In genomic region chr5:144191998-144192397, GRCh38 we compare ENCODE assay signal across 9 cellular contexts. TPM values are rescaled to one million over a fixed set of nuclear protein-coding genes. Genes with fewer than 3 reads are reported as not detected.
DNase-seq lines count a peak whose midpoint lies in the region; ATAC-seq and TF ChIP-seq lines count a peak whose summit lies in the region.
"Had no signal": no experiment of that assay in that cellular context is flagged by ENCODE, and none has a peak within 500 bp of the region (broad histone marks: within the 10 kb centered on the region; RNA-seq: fewer than 3 reads in every experiment).

No MANE protein-coding gene starts in this region.

- CTCF ChIA-PET in activated naive CD4-positive, alpha-beta T cell treated with anti-CD3 and anti-CD28 coated beads for 36 hours (lab: Charles Lee), result interaction anchor here (0.6 to 3.8 kb wide), 9 partner anchors 11 to 1191 kb away, joined by 3 to 40 read pairs (median 4); partner anchors contain the start of genes KCTD16 and YIPF5

- H3K9me3 Mint-ChIP-seq in activated naive CD4-positive, alpha-beta T cell treated with anti-CD3 and anti-CD28 coated beads for 36 hours, result no peaks in the 10 kb centered on the region
- no peaks in the 10 kb centered on the region for H3K9me3 Mint-ChIP-seq in osteocyte (ENCODE audit: unreplicated experiment)
- H3K9me3 Mint-ChIP-seq: IgD-negative memory B cell had no signal

- intact Hi-C loops in activated naive CD4-positive, alpha-beta T cell treated with anti-CD3 and anti-CD28 coated beads for 36 hours (cut with micrococcal nuclease), result loop anchor here (1.0 to 2.0 kb wide), 12 partner anchors 22 to 1991 kb away; partner anchors contain the start of genes KCTD16, LARS1 and YIPF5

- DNase-seq in activated naive CD4-positive, alpha-beta T cell treated with anti-CD3 and anti-CD28 coated beads for 36 hours, result peak; percentile 50
- DNase-seq in activated naive CD4-positive, alpha-beta T cell treated with anti-CD3 and anti-CD28 coated beads, Interleukin-2, amount 50 U/mL, for 16 hours, result no peak
- DNase-seq in HPDE6-E6E7 (ENCODE audit: extremely low spot score) (peak; percentile 43), SW480 (ENCODE audit: low spot score) (peak; percentile 61), fibroblast of gingiva (ENCODE audit: low read depth) (peak; percentile 56), osteocyte (ENCODE audit: extremely low spot score, unreplicated experiment) (no peak)
- no peak for DNase-seq in stimulated activated CD4-positive, alpha-beta T cell treated with anti-CD3 and anti-CD28 coated beads, Interleukin-2, amount 100 ng/mL, for 24 hours

- peak; percentile 49 for TF ChIP-seq CTCF in osteocyte (IDR thresholded peaks at IDR 0.05)

- no peaks in the 10 kb centered on the region for H3K27me3 Mint-ChIP-seq in activated naive CD4-positive, alpha-beta T cell treated with anti-CD3 and anti-CD28 coated beads for 36 hours (ENCODE audit: low read depth)
- peaks cover 4% of the 10 kb centered on the region for H3K27me3 Mint-ChIP-seq in osteocyte (ENCODE audit: unreplicated experiment)
- H3K27me3 Mint-ChIP-seq: IgD-negative memory B cell had no signal

- no peak overlapping the region for H3K4me3 Mint-ChIP-seq in activated naive CD4-positive, alpha-beta T cell treated with anti-CD3 and anti-CD28 coated beads for 36 hours
- H3K4me3 Mint-ChIP-seq in osteocyte (ENCODE audit: unreplicated experiment), result no peak overlapping the region
- H3K4me3 Mint-ChIP-seq: IgD-negative memory B cell had no signal

- H3K36me3 Mint-ChIP-seq in activated naive CD4-positive, alpha-beta T cell treated with anti-CD3 and anti-CD28 coated beads for 36 hours (ENCODE audit: low read depth), result no peaks in the 10 kb centered on the region
- no peaks in the 10 kb centered on the region for H3K36me3 Mint-ChIP-seq in osteocyte (ENCODE audit: unreplicated experiment)
- H3K36me3 Mint-ChIP-seq: IgD-negative memory B cell had no signal

- peaks cover 30% of the 10 kb centered on the region for H3K4me1 Mint-ChIP-seq in activated naive CD4-positive, alpha-beta T cell treated with anti-CD3 and anti-CD28 coated beads for 36 hours (ENCODE audit: low read depth)
- peaks cover 27% of the 10 kb centered on the region for H3K4me1 Mint-ChIP-seq in osteocyte (ENCODE audit: unreplicated experiment)

- peak; percentile 88 for ATAC-seq in GM21526 (IDR thresholded peaks at IDR 0.05; ENCODE audit: low FRiP score, unreplicated experiment)

- H3K27ac Mint-ChIP-seq in activated naive CD4-positive, alpha-beta T cell treated with anti-CD3 and anti-CD28 coated beads for 36 hours, result no peak overlapping the region
- H3K27ac Mint-ChIP-seq in osteocyte (ENCODE audit: unreplicated experiment), result no peak overlapping the region

RNA-seq across cellular contexts. Expression of gene KCTD16, which starts 21.3 kb away (rescaled TPM):
- total RNA-seq in activated naive CD4-positive, alpha-beta T cell treated with anti-CD3 and anti-CD28 coated beads for 36 hours, result under 1 TPM; 0.27 to 0.29 TPM
- total RNA-seq in osteocyte, result 0.37 and 0.51 TPM in 2 replicates

RNA-seq across cellular contexts. Expression of gene YIPF5, which starts 21.5 kb away (rescaled TPM):
- total RNA-seq in activated naive CD4-positive, alpha-beta T cell treated with anti-CD3 and anti-CD28 coated beads for 36 hours, result 10 to 100 TPM; 31.2 to 33.3 TPM
- 79.2 and 84.6 TPM in 2 replicates for total RNA-seq in osteocyte

Comparison
In these comparisons a context has a peak if more than half of its experiments do, and no peak if none do; other contexts are left out.
1. DNase-seq: peak in activated naive CD4-positive, alpha-beta T cell treated with anti-CD3 and anti-CD28 coated beads for 36 hours (single experiment), HPDE6-E6E7 (single experiment), SW480 (single experiment) and fibroblast of gingiva (single experiment); none in activated naive CD4-positive, alpha-beta T cell treated with anti-CD3 and anti-CD28 coated beads, Interleukin-2, amount 50 U/mL, for 16 hours (single experiment), osteocyte (single experiment) and stimulated activated CD4-positive, alpha-beta T cell treated with anti-CD3 and anti-CD28 coated beads, Interleukin-2, amount 100 ng/mL, for 24 hours (0 of 2).